8 cellular contexts compared by ENCODE assay signal in genomic region chr10:63264852-63265617, GRCh38.
A peak's percentile ranks its signal among the peaks of the same experiment; 100 is the strongest.
DNase-seq lines count a peak whose midpoint lies in the region; ATAC-seq and TF ChIP-seq lines count a peak whose summit lies in the region.

No MANE protein-coding gene starts in this region.

- DNase-seq in Calu3, result peak; percentile 38
- peak; percentile 47 for DNase-seq in HT1080 (ENCODE audit: low read depth)
- peak; percentile 4 for DNase-seq in SK-N-DZ (ENCODE audit: low spot score)
- no peak for DNase-seq in central memory CD8-positive, alpha-beta T cell (ENCODE audit: low spot score in 2 of 2)
- no peak for DNase-seq in left lung
- DNase-seq in stimulated activated naive CD4-positive, alpha-beta T cell treated with Interleukin-2 at 50 U/mL for 16 hours (lab: John Stamatoyannopoulos, UW), result peak; percentile 40
- DNase-seq in hippocampal formation (lab: John Stamatoyannopoulos, UW), result no peak
- no peak for DNase-seq in NCI-H345 (lab: John Stamatoyannopoulos, UW)

- ATAC-seq in central memory CD8-positive, alpha-beta T cell (replicated peaks; ENCODE audit: extremely low read depth, poor library complexity, severe bottlenecking), result no peak
- ATAC-seq in left lung, result peak; percentile 35

- no peaks in the 10 kb centered on the region for H3K27me3 Mint-ChIP-seq in Calu3 (ENCODE audit: unreplicated experiment)
- no peaks in the 10 kb centered on the region for H3K27me3 Mint-ChIP-seq in central memory CD8-positive, alpha-beta T cell

- H3K27ac Mint-ChIP-seq in Calu3 (ENCODE audit: unreplicated experiment), result peak overlapping the region; percentile 64
- H3K27ac Mint-ChIP-seq in central memory CD8-positive, alpha-beta T cell (ENCODE audit: low read depth), result peak overlapping the region; percentile 91

- H3K9me3 ChIP-seq in left lung, result no peaks in the 10 kb centered on the region

- no TSS peak for BruUV-seq in Calu3 (replicated peaks; lab: Mats Ljungman, UMichigan)

- H3K4me3 Mint-ChIP-seq in Calu3 (ENCODE audit: low read depth, unreplicated experiment), result peak overlapping the region; percentile 93
- H3K4me3 Mint-ChIP-seq in central memory CD8-positive, alpha-beta T cell, result peak overlapping the region; percentile 85

- no peaks in the 10 kb centered on the region for H3K27me3 ChIP-seq in left lung

- peaks cover 61% of the 10 kb centered on the region for H3K36me3 Mint-ChIP-seq in Calu3 (ENCODE audit: insufficient read depth, unreplicated experiment)
- H3K36me3 Mint-ChIP-seq in central memory CD8-positive, alpha-beta T cell (ENCODE audit: insufficient read depth), result peaks cover 38% of the 10 kb centered on the region

- TF ChIP-seq CTCF in Calu3 (IDR thresholded peaks at IDR 0.05; ENCODE audit: unreplicated experiment), result no peak
- TF ChIP-seq CTCF in left lung (IDR thresholded peaks at IDR 0.05), result no peak

- H3K9me3 Mint-ChIP-seq in Calu3 (ENCODE audit: low read depth, unreplicated experiment), result no peaks in the 10 kb centered on the region
- H3K9me3 Mint-ChIP-seq in central memory CD8-positive, alpha-beta T cell, result no peaks in the 10 kb centered on the region

- H3K36me3 ChIP-seq in left lung, result no peaks in the 10 kb centered on the region

- intact Hi-C loops in Calu3 (cut with micrococcal nuclease; ENCODE audit: unreplicated experiment), result loop anchor here (5.0 to 10.0 kb wide), 3 partner anchors 170 to 257 kb away; partner anchors contain the start of gene REEP3
- intact Hi-C loops in left lung (cut with DNase I), result no loop called here

- H3K4me1 ChIP-seq in left lung, result peaks cover 9 to 63% of the 10 kb centered on the region in 2 donors

- CTCF ChIA-PET in Calu3 (lab: Charles Lee), result interaction anchor here (0.6 to 1.0 kb wide), 2 partner anchors 10 to 257 kb away, joined by 3 to 8 read pairs; no protein-coding TSS in a partner anchor

- peak overlapping the region; percentile 38 to 50 for H3K4me3 ChIP-seq in left lung

- H3K4me1 Mint-ChIP-seq in Calu3 (ENCODE audit: low read depth, unreplicated experiment), result peaks cover 30% of the 10 kb centered on the region
- H3K4me1 Mint-ChIP-seq in central memory CD8-positive, alpha-beta T cell, result peaks cover 22% of the 10 kb centered on the region

- peak overlapping the region; percentile 97 to 99 for H3K27ac ChIP-seq in left lung

Comparison
In these comparisons a context has a peak if more than half of its experiments do, and no peak if none do; other contexts are left out.
1. DNase-seq: peak in Calu3 (single experiment), HT1080 (single experiment), SK-N-DZ (single experiment) and stimulated activated naive CD4-positive, alpha-beta T cell treated with Interleukin-2 at 50 U/mL for 16 hours (single experiment); none in central memory CD8-positive, alpha-beta T cell (0 of 2), left lung (0 of 2), hippocampal formation (0 of 2) and NCI-H345 (single experiment).